In the genomic region with DNA sequence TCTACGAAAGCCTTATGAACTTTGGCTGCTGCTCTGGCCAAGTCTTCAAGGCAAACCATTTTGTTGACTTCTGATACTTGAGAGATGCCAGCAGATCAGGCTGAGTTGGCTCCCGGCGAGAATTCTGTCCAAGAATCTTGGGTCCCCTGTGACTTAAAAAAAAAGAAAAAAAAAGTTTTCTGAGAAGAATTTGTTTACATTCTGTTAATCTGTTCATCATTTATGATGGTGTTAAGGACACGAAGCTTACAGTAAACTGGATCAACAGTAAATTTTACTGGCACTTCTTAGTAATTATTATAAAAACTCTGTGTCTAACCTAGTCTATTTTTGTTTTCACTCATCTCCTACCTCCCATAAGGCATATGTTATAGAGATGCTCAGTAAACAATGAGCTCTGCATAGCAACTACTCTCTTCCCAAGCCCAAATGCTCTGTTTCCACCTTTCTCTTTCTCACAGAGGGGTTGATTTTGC, we compare ENCODE assay signal across 1 cellular context.
TF ChIP-seq lines count a peak whose summit lies in the region.

No MANE protein-coding gene starts in this region.

TF ChIP-seq in endothelial cell of umbilical vein, 7 proteins besides CTCF, POLR2A, EP300 and RAD21 (continued from another document):
- TF ChIP-seq, protein P1, sequence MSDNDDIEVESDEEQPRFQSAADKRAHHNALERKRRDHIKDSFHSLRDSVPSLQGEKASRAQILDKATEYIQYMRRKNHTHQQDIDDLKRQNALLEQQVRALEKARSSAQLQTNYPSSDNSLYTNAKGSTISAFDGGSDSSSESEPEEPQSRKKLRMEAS (IDR thresholded peaks at IDR 0.05; ENCODE audit: insufficient read depth, insufficient read length), result no peak
- TF ChIP-seq EZH2 (IDR thresholded peaks at IDR 0.05; ENCODE audit: borderline replicate concordance, low read depth, low read length, severe bottlenecking) (no peak), POLR2AphosphoS5 (IDR thresholded peaks at IDR 0.05; ENCODE audit: insufficient read depth, low read depth, low read length) (no peak)
